ENCODE assay signal across 23 cellular contexts in the genomic region with DNA sequence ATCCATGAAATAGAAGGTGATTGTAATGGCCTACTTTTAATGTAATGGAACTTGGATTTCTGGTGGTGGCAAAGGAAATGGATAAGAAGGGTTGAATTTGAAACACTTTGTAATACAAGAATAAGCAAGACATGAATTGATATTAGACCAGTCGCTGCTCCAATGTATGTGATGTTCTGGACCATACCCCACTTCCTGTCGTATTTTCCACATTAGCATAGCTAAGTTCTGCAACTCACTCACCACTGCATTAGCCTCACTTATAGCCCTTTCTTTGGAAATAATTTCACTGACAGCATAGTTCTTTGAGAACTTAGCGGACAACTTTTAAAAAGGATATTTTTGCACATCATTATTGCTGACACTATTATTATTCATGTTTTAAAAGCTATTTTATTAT.
"Had no signal": no experiment of that assay in that cellular context is flagged by ENCODE, and none has a peak within 500 bp of the region (broad histone marks: within the 10 kb centered on the region; RNA-seq: fewer than 3 reads in every experiment).

No MANE protein-coding gene starts in this region.

- H3K9me3 ChIP-seq: ovary, psoas muscle, right lobe of liver, sigmoid colon, stomach, thoracic aorta, tibial artery, transverse colon, upper lobe of right lung, uterus had no signal

- H3K4me3 ChIP-seq: neural progenitor cell, ovary, psoas muscle, right lobe of liver, sigmoid colon, stomach, thoracic aorta, tibial artery, transverse colon, upper lobe of right lung, uterus had no signal

- H3K27me3 ChIP-seq: neural progenitor cell, ovary, right lobe of liver, sigmoid colon, stomach, tibial artery, transverse colon, upper lobe of right lung, uterus had no signal

- DNase-seq: natural killer cell; occipital lobe; ovary; posterior cingulate gyrus; psoas muscle; right cardiac atrium; right lobe of liver; sigmoid colon; small intestine; stimulated activated CD4-positive, alpha-beta T cell treated with anti-CD3 and anti-CD28 coated beads, Interleukin-15, amount 100 ng/mL, for 24 hours; stimulated activated CD4-positive, alpha-beta T cell treated with anti-CD3 and anti-CD28 coated beads, Interleukin-2, amount 100 ng/mL, for 24 hours; stimulated activated CD4-positive, alpha-beta T cell treated with anti-CD3 and anti-CD28 coated beads, Interleukin-2, amount 100 ng/mL, for 48 hours; stimulated activated CD4-positive, alpha-beta T cell treated with anti-CD3 and anti-CD28 coated beads, Interleukin-4, amount 100 ng/mL, for 24 hours; stimulated activated naive B cell treated with anti-CD40 and anti-IgM and Interleukin-4, amounts not matched to agents 10 μg/mL and 1 μg/mL and 100 μg/mL, for 72 hours; stimulated activated naive CD4-positive, alpha-beta T cell treated with Interleukin-2 at 50 U/mL for 16 hours; stomach; tibial artery; transverse colon; upper lobe of right lung; uterus had no signal

- H3K36me3 ChIP-seq: neural progenitor cell, ovary, right lobe of liver, sigmoid colon, stomach, thoracic aorta, tibial artery, transverse colon, upper lobe of right lung, uterus had no signal

- H3K27ac ChIP-seq: neural progenitor cell, ovary, parathyroid adenoma, psoas muscle, right lobe of liver, sigmoid colon, stomach, thoracic aorta, tibial artery, transverse colon, upper lobe of right lung, uterus had no signal

- H3K4me1 ChIP-seq: parathyroid adenoma, right lobe of liver, sigmoid colon, stomach, tibial artery, transverse colon, upper lobe of right lung, uterus had no signal
